ENCODE assay signal across 8 cellular contexts in genomic region chr15:74907277-74907870, GRCh38. TPM values are rescaled to one million over a fixed set of nuclear protein-coding genes. Genes with fewer than 3 reads are reported as not detected.
DNase-seq lines count a peak whose midpoint lies in the region; ATAC-seq, FAIRE-seq and TF ChIP-seq lines count a peak whose summit lies in the region.

No MANE protein-coding gene starts in this region.

- in situ Hi-C loops in mammary epithelial cell (cut with MboI; ENCODE audit: low sequenced_read_pairs in 2 of 2) (no loop called here), transverse colon (cut with MboI; ENCODE audit: low pct_ligation_motif_present in 1 of 4, low pct_unique_long_range_greater_than_20kb in 1 of 4, low sequenced_read_pairs in 3 of 4) (loop anchor here in 1 of 4 donors (10.0 kb wide), 1 partner anchor 73 kb away; no protein-coding TSS in a partner anchor)

- H4K20me1 ChIP-seq in mammary epithelial cell (ENCODE audit: insufficient read depth, low read length) = no peaks in the 10 kb centered on the region

- FAIRE-seq in A549 (lab: Jason Lieb, UNC) = no peak

- peak overlapping the region; percentile 92 for H3K27ac ChIP-seq in A549
- H3K27ac ChIP-seq in HL-60 (replicated peaks) = peak overlapping the region; percentile 84
- H3K27ac ChIP-seq in mammary epithelial cell (ENCODE audit: insufficient read depth, low read depth, low read length) = peak overlapping the region; percentile 74
- H3K27ac ChIP-seq in liver (ENCODE audit: low read depth in 1 of 2, low read length in 2 of 2) = peak overlapping the region; percentile 83 to 90
- peak overlapping the region; percentile 94 to 98 (median 96) for H3K27ac ChIP-seq in transverse colon

- TSS peak; percentile 47 for BruUV-seq in mammary epithelial cell (replicated peaks; lab: Mats Ljungman, UMichigan)

- peaks cover 18% of the 10 kb centered on the region for H3K36me3 ChIP-seq in mammary epithelial cell (ENCODE audit: insufficient read depth, low read length)
- peaks cover 0 to 14% (median 8%) of the 10 kb centered on the region in 4 donors for H3K36me3 ChIP-seq in liver (ENCODE audit: control insufficient read depth in 4 of 4, insufficient read depth in 3 of 4, low read depth in 1 of 4, low read length in 3 of 4)
- H3K36me3 ChIP-seq in transverse colon = peaks cover 0 to 22% (median 8%) of the 10 kb centered on the region in 4 donors

- peaks cover 29% of the 10 kb centered on the region for H3K79me2 ChIP-seq in mammary epithelial cell (ENCODE audit: insufficient read depth, low read length)

- WGBS in A549 (ENCODE audit: missing lambda C conversion rate) = 83% methylated on average over 6 of the region's 6 CpGs
- 57% methylated on average over 6 of the region's 6 CpGs for WGBS in mammary epithelial cell (ENCODE audit: low coverage, missing lambda C conversion rate)
- 37% methylated on average over 6 of the region's 6 CpGs for WGBS in liver
- 54 to 88% methylated on average over 3 to 6 of the region's 6 CpGs for WGBS in transverse colon (ENCODE audit: low coverage in 1 of 2), 2 donors

- peak overlapping the region; percentile 78 for H3K4me3 ChIP-seq in A549
- H3K4me3 ChIP-seq in HL-60 (replicated peaks; ENCODE audit: insufficient read depth, low read length) = peak overlapping the region; percentile 84
- H3K4me3 ChIP-seq in mammary epithelial cell (replicated peaks in 1 of 3; ENCODE audit: insufficient read depth in 1 of 3, low read depth in 2 of 3, low read length in 3 of 3) = peak overlapping the region; percentile 81 to 97 (median 84)
- H3K4me3 ChIP-seq in liver (ENCODE audit: low read depth in 1 of 3, low read length in 3 of 3) = peak overlapping the region; percentile 67 to 94 (median 80)
- peak overlapping the region; percentile 79 to 88 (median 80) for H3K4me3 ChIP-seq in transverse colon

- ATAC-seq in A549 (peak; percentile 15 to 21), GM21367 (IDR thresholded peaks at IDR 0.05; ENCODE audit: unreplicated experiment) (no peak)

- CTCF ChIA-PET in A549 (lab: Yijun Ruan, JAX) (interaction anchor here (1.6 to 5.2 kb wide), 4 partner anchors 10 to 80 kb away, joined by 4 to 36 read pairs (median 8); no protein-coding TSS in a partner anchor), mammary epithelial cell (lab: Charles Lee; ENCODE audit: low non-redundant PET) (interaction anchor here (0.6 to 0.7 kb wide), 2 partner anchors 65 to 367 kb away, joined by 3 to 4 read pairs; no protein-coding TSS in a partner anchor)

- dilution Hi-C loops in mammary epithelial cell (cut with HindIII; ENCODE audit: low sequenced_read_pairs) = loop anchor here (5.0 kb wide), 2 partner anchors 55 to 70 kb away; no protein-coding TSS in a partner anchor

- no peak for TF ChIP-seq CTCF in A549 (IDR thresholded peaks at IDR 0.05)
- TF ChIP-seq CTCF in HL-60 (IDR thresholded peaks at IDR 0.05; ENCODE audit: insufficient read depth, low read length) = no peak
- no peak for TF ChIP-seq CTCF in mammary epithelial cell (conservative IDR thresholded peaks at IDR 0.05 in 1 of 2, IDR thresholded peaks at IDR 0.05 in 1 of 2; ENCODE audit: extremely low read depth in 1 of 2, insufficient read depth in 1 of 2, low read depth in 1 of 2, low read length in 2 of 2)
- no peak for TF ChIP-seq CTCF in liver (IDR thresholded peaks at IDR 0.05; ENCODE audit: low read depth, low read length, missing input control)
- no peak for TF ChIP-seq CTCF in transverse colon (IDR thresholded peaks at IDR 0.05)

- H3K9me3 ChIP-seq in A549 (no peaks in the 10 kb centered on the region), mammary epithelial cell (replicated peaks; ENCODE audit: insufficient read depth, low read length) (no peaks in the 10 kb centered on the region), liver (ENCODE audit: control insufficient read depth in 4 of 4, low read length in 3 of 4) (no peaks in the 10 kb centered on the region), transverse colon (no peaks in the 10 kb centered on the region)

- no peak for TF ChIP-seq POLR2A in A549 (IDR thresholded peaks at IDR 0.05; ENCODE audit: low read length)
- no peak for TF ChIP-seq POLR2A in transverse colon (IDR thresholded peaks at IDR 0.05)

- intact Hi-C loops in mammary epithelial cell (cut with micrococcal nuclease) = loop anchor here (2.0 kb wide), 1 partner anchor 43 kb away; no protein-coding TSS in a partner anchor
- intact Hi-C loops in transverse colon (cut with DNase I; ENCODE audit: low total_unique reads) = no loop called here

- H3K27me3 ChIP-seq in HL-60 (ENCODE audit: insufficient read depth, poor library complexity, severe bottlenecking) (no peaks in the 10 kb centered on the region), mammary epithelial cell (ENCODE audit: insufficient read depth, low read length) (no peaks in the 10 kb centered on the region), liver (ENCODE audit: control insufficient read depth in 4 of 4, insufficient read depth in 4 of 4, low read length in 3 of 4) (no peaks in the 10 kb centered on the region), transverse colon (no peaks in the 10 kb centered on the region)

- peaks cover 13% of the 10 kb centered on the region for H3K4me1 ChIP-seq in A549
- peaks cover 11% of the 10 kb centered on the region for H3K4me1 ChIP-seq in mammary epithelial cell (ENCODE audit: insufficient read depth, low read length)
- peaks cover 3 to 19% (median 17%) of the 10 kb centered on the region in 4 donors for H3K4me1 ChIP-seq in liver (ENCODE audit: control insufficient read depth in 4 of 4, insufficient read depth in 4 of 4, low read length in 3 of 4)
- peaks cover 11 to 24% (median 18%) of the 10 kb centered on the region in 4 donors for H3K4me1 ChIP-seq in transverse colon

- DNase-seq in A549 (ENCODE audit: low read depth in 1 of 2, low spot score in 1 of 2) (no peak), HL-60 (ENCODE audit: low read depth in 1 of 2, low spot score in 1 of 2) (no peak), mammary epithelial cell (no peak), transverse colon (no peak), HuH-7.5 (ENCODE audit: low spot score) (no peak), NCI-H146 treated with DMSO at 0.1 percent for 48 hours (lab: John Stamatoyannopoulos, UW; ENCODE audit: unreplicated experiment) (no peak)

- POLR2A ChIA-PET in A549 (lab: Yijun Ruan, JAX) = interaction anchor here (0.5 to 1.7 kb wide), 13 partner anchors 10 to 297 kb away, joined by 3 to 31 read pairs (median 6); partner anchors contain the start of genes COX5A, MPI, PPCDC and RPP25

- peak overlapping the region; percentile 78 for H3K9ac ChIP-seq in mammary epithelial cell (ENCODE audit: insufficient read depth, low read length)
- peak overlapping the region; percentile 46 to 79 for H3K9ac ChIP-seq in liver (ENCODE audit: low read depth in 1 of 2, low read length in 2 of 2)

- H3K4me2 ChIP-seq in A549 (peak overlapping the region; percentile 95), mammary epithelial cell (ENCODE audit: insufficient read depth, low read depth, low read length) (peak overlapping the region; percentile 95)

- no peak for TF ChIP-seq RAD21 in A549 (conservative IDR thresholded peaks at IDR 0.05 in 1 of 2, IDR thresholded peaks at IDR 0.05 in 1 of 2)
- no peak for TF ChIP-seq RAD21 in liver (IDR thresholded peaks at IDR 0.05)

- H2AFZ ChIP-seq in mammary epithelial cell (ENCODE audit: low read depth, low read length) = peak overlapping the region; percentile 100

- TF ChIP-seq EP300 in A549 (IDR thresholded peaks at IDR 0.05) (no peak), transverse colon (IDR thresholded peaks at IDR 0.05; ENCODE audit: low read depth) (no peak)

RNA-seq across cellular contexts. Expression of gene FAM219B, which starts 0.7 kb away (rescaled TPM):
- polyA plus RNA-seq in A549 (2011; rRNA removed) (46.2 and 65.3 TPM in 2 replicates), A549 (2017; fragmentation: RNase III; extraction: RNeasy Plus Mini Kit Qiagen cat#74134 plus additional on column Dnase treatment) (29.9 to 36.9 TPM (median 31.3 TPM) in 3 replicates), mammary epithelial cell (26.5 TPM), liver (1 to 10 TPM; 7.5 to 9.0 TPM)
- 38.6 and 40.8 TPM in 2 replicates for polyA plus RNA-seq in A549 (2012; cell fraction: cytosol; rRNA removed)
- polyA plus RNA-seq in A549 (2012; cell fraction: nucleus; rRNA removed) = 96.5 and 128 TPM in 2 replicates
- 42.7 and 47.2 TPM in 2 replicates for polyA minus RNA-seq in A549 (2011; rRNA and poly(A)+ RNA removed)
- total RNA-seq in mammary epithelial cell (10 to 100 TPM; 64.2 to 89.0 TPM), liver (10 to 100 TPM; 15.3 to 15.6 TPM), transverse colon (100 to 1,000 TPM in 1 of 4 donors, 10 to 100 TPM in 3; 62.8 to 428 (median 68.7) TPM)
- polyA minus RNA-seq in mammary epithelial cell = 18.8 TPM

RNA-seq across cellular contexts. Expression of gene MPI, which starts 17.5 kb away (rescaled TPM):
- polyA plus RNA-seq in A549 (2011; rRNA removed) (53.7 and 74.4 TPM in 2 replicates), A549 (2017; fragmentation: RNase III; extraction: RNeasy Plus Mini Kit Qiagen cat#74134 plus additional on column Dnase treatment) (32.9 to 39.9 TPM (median 39.4 TPM) in 3 replicates), mammary epithelial cell (87.6 TPM), liver (10 to 100 TPM; 26.1 to 38.4 TPM)
- 42.7 and 49.7 TPM in 2 replicates for polyA plus RNA-seq in A549 (2012; cell fraction: cytosol; rRNA removed)
- polyA plus RNA-seq in A549 (2012; cell fraction: nucleus; rRNA removed) = 56.1 and 59.5 TPM in 2 replicates
- polyA minus RNA-seq in A549 (2011; rRNA and poly(A)+ RNA removed) = 79.0 and 112 TPM in 2 replicates
- total RNA-seq in mammary epithelial cell (10 to 100 TPM; 32.1 to 32.7 TPM), liver (10 to 100 TPM; 16.1 to 37.7 TPM), transverse colon (100 to 1,000 TPM in 2 of 4 donors, 10 to 100 TPM in 2; 63.1 to 176 (median 98.4) TPM)
- polyA minus RNA-seq in mammary epithelial cell = 68.4 TPM

RNA-seq across cellular contexts. Expression of gene COX5A, which starts 30.5 kb away (rescaled TPM):
- polyA plus RNA-seq in A549 (2011; rRNA removed) (328 and 391 TPM in 2 replicates), A549 (2017; fragmentation: RNase III; extraction: RNeasy Plus Mini Kit Qiagen cat#74134 plus additional on column Dnase treatment) (478 to 481 TPM (median 481 TPM) in 3 replicates), mammary epithelial cell (206 TPM), liver (100 to 1,000 TPM; 320 to 374 TPM)
- 388 and 399 TPM in 2 replicates for polyA plus RNA-seq in A549 (2012; cell fraction: cytosol; rRNA removed)
- polyA plus RNA-seq in A549 (2012; cell fraction: nucleus; rRNA removed) = 232 and 279 TPM in 2 replicates
- 63.2 and 69.8 TPM in 2 replicates for polyA minus RNA-seq in A549 (2011; rRNA and poly(A)+ RNA removed)
- total RNA-seq in mammary epithelial cell (100 to 1,000 TPM in 1 of 2 donors, 10 to 100 TPM in 1; 40.2 to 209 TPM), liver (10 to 100 TPM; 47.9 to 60.0 TPM), transverse colon (100 to 1,000 TPM; 135 to 437 (median 219) TPM)
- polyA minus RNA-seq in mammary epithelial cell = 147 TPM

RNA-seq across cellular contexts. Expression of gene SCAMP2, which starts 34.2 kb away (rescaled TPM):
- polyA plus RNA-seq in A549 (2011; rRNA removed) = 128 TPM in 2 replicates
- 66.6 and 93.6 TPM in 2 replicates for polyA plus RNA-seq in A549 (2012; cell fraction: cytosol; rRNA removed)
- polyA plus RNA-seq in A549 (2012; cell fraction: nucleus; rRNA removed) = 96.7 and 99.0 TPM in 2 replicates
- polyA plus RNA-seq in A549 (2017; fragmentation: RNase III; extraction: RNeasy Plus Mini Kit Qiagen cat#74134 plus additional on column Dnase treatment) = 40.4 to 43.3 TPM (median 41.5 TPM) in 3 replicates
- polyA minus RNA-seq in A549 (2011; rRNA and poly(A)+ RNA removed) = 199 and 259 TPM in 2 replicates
- total RNA-seq in mammary epithelial cell = 10 to 100 TPM; 36.5 to 52.6 TPM
- polyA plus RNA-seq in mammary epithelial cell = 70.6 TPM
- 325 TPM for polyA minus RNA-seq in mammary epithelial cell
- 10 to 100 TPM; 21.7 to 23.3 TPM for total RNA-seq in liver
- 10 to 100 TPM; 34.8 to 42.5 TPM for polyA plus RNA-seq in liver
- 100 to 1,000 TPM; 154 to 234 (median 193) TPM for total RNA-seq in transverse colon

RNA-seq across cellular contexts. Expression of gene RPP25, which starts 49.2 kb away (rescaled TPM):
- polyA plus RNA-seq in A549 (2011; rRNA removed) = 8.8 and 9.3 TPM in 2 replicates
- polyA plus RNA-seq in A549 (2012; cell fraction: cytosol; rRNA removed) = 13.0 and 19.3 TPM in 2 replicates
- 11.3 and 14.5 TPM in 2 replicates for polyA plus RNA-seq in A549 (2012; cell fraction: nucleus; rRNA removed)
- 12.2 to 13.7 TPM (median 13.0 TPM) in 3 replicates for polyA plus RNA-seq in A549 (2017; fragmentation: RNase III; extraction: RNeasy Plus Mini Kit Qiagen cat#74134 plus additional on column Dnase treatment)
- 6.7 and 7.0 TPM in 2 replicates for polyA minus RNA-seq in A549 (2011; rRNA and poly(A)+ RNA removed)
- total RNA-seq in mammary epithelial cell = 1 to 10 TPM in 1 of 2 donors, under 1 TPM in 1; 0.28 to 1.2 TPM
- polyA plus RNA-seq in mammary epithelial cell = 1.6 TPM
- 2.6 TPM for polyA minus RNA-seq in mammary epithelial cell
- 1 to 10 TPM; 2.3 TPM for total RNA-seq in liver
- 1 to 10 TPM; 2.2 to 3.3 TPM for polyA plus RNA-seq in liver
- total RNA-seq in transverse colon = 10 to 100 TPM; 10.1 to 28.4 (median 16.5) TPM
